Comparison of ENCODE assay signal across 1 cellular context in the genomic region with DNA sequence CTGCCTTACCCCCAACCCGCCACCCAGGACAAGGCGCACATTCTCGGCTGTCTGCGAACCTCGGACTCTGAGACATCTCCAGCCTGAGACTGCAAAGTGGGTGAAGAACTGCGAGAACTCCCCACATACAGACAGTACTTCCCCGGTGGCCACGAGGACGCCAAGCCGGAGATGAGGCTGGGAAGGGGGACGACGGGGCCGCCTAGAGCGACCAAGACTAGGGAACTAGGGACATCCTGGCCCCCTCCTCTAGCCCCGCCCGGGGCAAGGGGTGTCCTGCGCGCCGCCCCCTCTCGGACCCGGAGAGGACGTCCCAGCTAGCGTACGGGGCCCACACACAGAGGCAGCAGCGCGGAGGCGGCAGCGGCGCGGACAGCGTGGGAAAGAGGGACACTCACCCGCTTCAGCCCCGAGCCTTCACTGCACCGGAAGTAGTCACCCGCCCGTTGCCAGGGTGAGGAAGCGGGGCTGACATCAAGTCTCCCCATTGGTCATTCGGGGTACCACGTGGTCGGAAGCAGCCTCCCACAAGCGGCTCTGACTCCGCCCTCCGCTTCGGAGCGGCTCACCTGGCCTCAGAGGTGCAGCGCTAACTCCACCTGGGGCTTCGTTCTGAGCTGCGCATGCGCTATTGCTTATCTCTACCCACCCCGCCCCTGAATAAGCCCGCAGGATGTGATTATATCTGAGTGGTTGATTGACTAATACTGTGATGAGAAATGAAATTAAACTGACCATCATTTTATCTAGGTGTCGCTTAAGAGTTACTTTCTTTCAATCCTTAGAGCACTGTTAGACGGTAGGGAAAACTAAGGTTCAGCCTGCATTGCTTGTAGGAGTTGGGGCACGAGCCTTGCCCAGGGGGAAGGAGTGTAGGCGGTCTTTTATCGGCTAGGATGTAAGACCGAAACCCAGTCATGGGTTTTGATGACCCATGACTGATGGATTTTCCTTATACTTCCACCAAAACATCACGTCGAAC.
TF ChIP-seq lines count a peak whose summit lies in the region.

Gene TASP1 (minus strand): TSS at position 437 of the 982 bp plus-strand sequence. CDS start 8,854 bp downstream, outside the sequence.

TF ChIP-seq in A549, 52 proteins besides CTCF, POLR2A, EP300 and RAD21 (continued from another document):
- TF ChIP-seq ELK1 (IDR thresholded peaks at IDR 0.05; ENCODE audit: low read depth, low read length) (peak; percentile 74; the same call in 1 of the 2 replicates), BHLHE40 (IDR thresholded peaks at IDR 0.05; ENCODE audit: low read depth, low read length) (no peak)
